In genomic region chr2:217203086-217203485, GRCh38 we compare ENCODE assay signal across 24 cellular contexts.
"Had no signal": no experiment of that assay in that cellular context is flagged by ENCODE, and none has a peak within 500 bp of the region (broad histone marks: within the 10 kb centered on the region; RNA-seq: fewer than 3 reads in every experiment).

No MANE protein-coding gene starts in this region.

- H3K4me1 Mint-ChIP-seq: naive thymus-derived CD8-positive, alpha-beta T cell had no signal

- H3K27ac Mint-ChIP-seq: mesothelial cell of epicardium; naive thymus-derived CD8-positive, alpha-beta T cell; nephron progenitor cell had no signal

- H3K36me3 ChIP-seq: left lung, pancreas, right lobe of liver, suprapubic skin, transverse colon had no signal

- H3K27ac ChIP-seq: coronary artery, epithelial cell of prostate, foreskin keratinocyte, left lung, pancreas, right lobe of liver, suprapubic skin had no signal

- DNase-seq: central memory CD4-positive, alpha-beta T cell; dermis blood vessel endothelial cell; effector memory CD4-positive, alpha-beta T cell; foreskin keratinocyte; left cardiac atrium; left lung; mesenchymal stem cell; naive thymus-derived CD8-positive, alpha-beta T cell; nephron progenitor cell; nucleus accumbens; pancreas; right lobe of liver; stimulated activated CD4-positive, alpha-beta T cell treated with anti-CD3 and anti-CD28 coated beads, Interleukin-12 subunit alpha, Interleukin-12 subunit beta, amount 100 ng/mL, for 4 hours; stimulated activated CD4-positive, alpha-beta T cell treated with anti-CD3 and anti-CD28 coated beads, Interleukin-1b, Interleukin-23, amount 100 ng/mL, for 48 hours; stimulated activated CD4-positive, alpha-beta T cell treated with anti-CD3 and anti-CD28 coated beads, Interleukin-4, amount 100 ng/mL, for 1 hour; stimulated activated CD8-positive, alpha-beta memory T cell treated with anti-CD3 and anti-CD28 coated beads, Interleukin-4, amount 100 ng/mL, for 48 hours; stimulated activated naive CD4-positive, alpha-beta T cell; stimulated activated naive CD8-positive, alpha-beta T cell treated with anti-CD3 and anti-CD28 coated beads, Interleukin-15, amount 100 ng/mL, for 72 hours; transverse colon had no signal

- H3K4me1 ChIP-seq: foreskin keratinocyte, left lung, pancreas, right lobe of liver, suprapubic skin, transverse colon had no signal

- H3K4me2 ChIP-seq: smooth muscle cell had no signal

- H3K27me3 ChIP-seq: foreskin keratinocyte, pancreas, right lobe of liver, suprapubic skin, transverse colon had no signal

- H3K9me3 ChIP-seq: pancreas, right lobe of liver, suprapubic skin, transverse colon had no signal

- H3K4me3 ChIP-seq: coronary artery, left lung, pancreas, right lobe of liver, smooth muscle cell, suprapubic skin, transverse colon had no signal

- H3K4me3 Mint-ChIP-seq: mesothelial cell of epicardium; naive thymus-derived CD8-positive, alpha-beta T cell; nephron progenitor cell; stimulated activated naive CD8-positive, alpha-beta T cell treated with anti-CD3 and anti-CD28 coated beads, Interleukin-15, amount 100 ng/mL, for 72 hours had no signal
